12 cellular contexts compared by ENCODE assay signal in genomic region chr22:42282252-42282942, GRCh38. TPM values are rescaled to one million over a fixed set of nuclear protein-coding genes. Genes with fewer than 3 reads are reported as not detected.
DNase-seq lines count a peak whose midpoint lies in the region; ATAC-seq and TF ChIP-seq lines count a peak whose summit lies in the region.
"Had no signal": no experiment of that assay in that cellular context is flagged by ENCODE, and none has a peak within 500 bp of the region (broad histone marks: within the 10 kb centered on the region; RNA-seq: fewer than 3 reads in every experiment).

No MANE protein-coding gene starts in this region.

- no peaks in the 10 kb centered on the region for H3K9me3 Mint-ChIP-seq in activated naive CD4-positive, alpha-beta T cell treated with anti-CD3 and anti-CD28 coated beads, Interleukin-2, amount 10 ng/mL, durations not matched to agents 7 days and 5 days
- no peaks in the 10 kb centered on the region for H3K9me3 Mint-ChIP-seq in activated T-helper 17 cell treated with anti-CD3 and anti-CD28 coated beads, Interleukin-2, amount 50 U/mL, for 72 hours

- DNase-seq in activated naive CD4-positive, alpha-beta T cell treated with anti-CD3 and anti-CD28 coated beads, Interleukin-2, amount 10 ng/mL, durations not matched to agents 7 days and 5 days: no peak
- no peak for DNase-seq in activated naive CD4-positive, alpha-beta T cell (lab: John Stamatoyannopoulos, UW)
- DNase-seq in lower lobe of right lung (peak; percentile 20), substantia nigra (lab: John Stamatoyannopoulos, UW) (peak in 1 of 49 donors; percentile 40), epidermal melanocyte (ENCODE audit: insufficient read length, low spot score) (no peak)
- DNase-seq: NCI-H1694; stimulated activated CD4-positive, alpha-beta T cell treated with anti-CD3 and anti-CD28 coated beads, Interleukin-2, amount 100 ng/mL, for 48 hours; SW 1271 had no signal

- H3K9me3 ChIP-seq in lower lobe of right lung: no peaks in the 10 kb centered on the region

- H3K27ac Mint-ChIP-seq in activated naive CD4-positive, alpha-beta T cell treated with anti-CD3 and anti-CD28 coated beads, Interleukin-2, amount 10 ng/mL, durations not matched to agents 7 days and 5 days: no peak overlapping the region
- no peak overlapping the region for H3K27ac Mint-ChIP-seq in activated T-helper 17 cell treated with anti-CD3 and anti-CD28 coated beads, Interleukin-2, amount 50 U/mL, for 72 hours

- CTCF ChIA-PET in activated naive CD4-positive, alpha-beta T cell treated with anti-CD3 and anti-CD28 coated beads, Interleukin-2, amount 10 ng/mL, durations not matched to agents 7 days and 5 days (lab: Charles Lee): no interaction called here

- peaks cover 18% of the 10 kb centered on the region for H3K4me1 ChIP-seq in lower lobe of right lung

- no peak overlapping the region for H3K4me3 ChIP-seq in lower lobe of right lung

- ATAC-seq in activated T-helper 17 cell treated with anti-CD3 and anti-CD28 coated beads, Interleukin-2, amount 50 U/mL, for 72 hours (replicated peaks): no peak
- no peak for ATAC-seq in lower lobe of right lung
- no peak for ATAC-seq in GM18873 (IDR thresholded peaks at IDR 0.05; ENCODE audit: low FRiP score, unreplicated experiment)
- ATAC-seq in HG02885 (IDR thresholded peaks at IDR 0.05; ENCODE audit: poor library complexity, unreplicated experiment): no peak
- ATAC-seq: esophagus mucosa had no signal

- TF ChIP-seq CTCF in lower lobe of right lung (IDR thresholded peaks at IDR 0.05): no peak

- peaks cover 35% of the 10 kb centered on the region for H3K4me1 Mint-ChIP-seq in activated naive CD4-positive, alpha-beta T cell treated with anti-CD3 and anti-CD28 coated beads, Interleukin-2, amount 10 ng/mL, durations not matched to agents 7 days and 5 days
- peaks cover 18% of the 10 kb centered on the region for H3K4me1 Mint-ChIP-seq in activated T-helper 17 cell treated with anti-CD3 and anti-CD28 coated beads, Interleukin-2, amount 50 U/mL, for 72 hours

- no peak overlapping the region for H3K27ac ChIP-seq in lower lobe of right lung
- H3K27ac ChIP-seq in substantia nigra (ENCODE audit: low read depth, low read length, poor library complexity, severe bottlenecking): peak overlapping the region; percentile 51

- peak overlapping the region; percentile 55 for H3K4me3 Mint-ChIP-seq in activated naive CD4-positive, alpha-beta T cell treated with anti-CD3 and anti-CD28 coated beads, Interleukin-2, amount 10 ng/mL, durations not matched to agents 7 days and 5 days
- peak overlapping the region; percentile 34 for H3K4me3 Mint-ChIP-seq in activated T-helper 17 cell treated with anti-CD3 and anti-CD28 coated beads, Interleukin-2, amount 50 U/mL, for 72 hours

- H3K36me3 Mint-ChIP-seq in activated naive CD4-positive, alpha-beta T cell treated with anti-CD3 and anti-CD28 coated beads, Interleukin-2, amount 10 ng/mL, durations not matched to agents 7 days and 5 days: no peaks in the 10 kb centered on the region
- H3K36me3 Mint-ChIP-seq in activated T-helper 17 cell treated with anti-CD3 and anti-CD28 coated beads, Interleukin-2, amount 50 U/mL, for 72 hours (ENCODE audit: low read depth): no peaks in the 10 kb centered on the region

- H3K27me3 ChIP-seq in lower lobe of right lung (ENCODE audit: low read depth): peaks cover 36% of the 10 kb centered on the region

- H3K36me3 ChIP-seq in lower lobe of right lung: no peaks in the 10 kb centered on the region

- intact Hi-C loops in lower lobe of right lung (cut with DNase I): no loop called here

- H3K27me3 Mint-ChIP-seq in activated naive CD4-positive, alpha-beta T cell treated with anti-CD3 and anti-CD28 coated beads, Interleukin-2, amount 10 ng/mL, durations not matched to agents 7 days and 5 days: peaks cover 55% of the 10 kb centered on the region
- H3K27me3 Mint-ChIP-seq in activated T-helper 17 cell treated with anti-CD3 and anti-CD28 coated beads, Interleukin-2, amount 50 U/mL, for 72 hours: no peaks in the 10 kb centered on the region

RNA-seq across cellular contexts. Expression of gene TCF20, which starts 11.9 kb away (rescaled TPM):
- 10 to 100 TPM; 61.2 to 72.5 TPM for total RNA-seq in activated T-helper 17 cell treated with anti-CD3 and anti-CD28 coated beads, Interleukin-2, amount 50 U/mL, for 72 hours
- 38.8 TPM for total RNA-seq in lower lobe of right lung
